8 cellular contexts compared by ENCODE assay signal in genomic region chr19:45643024-45643926, GRCh38. TPM values are rescaled to one million over a fixed set of nuclear protein-coding genes. Genes with fewer than 3 reads are reported as not detected.
DNase-seq lines count a peak whose midpoint lies in the region; ATAC-seq, FAIRE-seq and TF ChIP-seq lines count a peak whose summit lies in the region.

No MANE protein-coding gene starts in this region.

- no peak overlapping the region for H3K9ac ChIP-seq in liver (ENCODE audit: low read depth in 1 of 2, low read length in 2 of 2)

- H3K9me3 ChIP-seq in liver (ENCODE audit: control insufficient read depth in 4 of 4, low read length in 3 of 4), result no peaks in the 10 kb centered on the region

- peak; percentile 26 for ATAC-seq in HG03469 (IDR thresholded peaks at IDR 0.05; ENCODE audit: unreplicated experiment)
- ATAC-seq in HG03342 (IDR thresholded peaks at IDR 0.05; ENCODE audit: unreplicated experiment), result no peak

- peak; percentile 94 to 97 for TF ChIP-seq RAD21 in liver (IDR thresholded peaks at IDR 0.05)

- no peaks in the 10 kb centered on the region for H3K27me3 ChIP-seq in liver (ENCODE audit: control insufficient read depth in 4 of 4, insufficient read depth in 4 of 4, low read length in 3 of 4)

- peaks cover 8 to 44% (median 30%) of the 10 kb centered on the region in 4 donors for H3K4me1 ChIP-seq in liver (ENCODE audit: control insufficient read depth in 4 of 4, insufficient read depth in 4 of 4, low read length in 3 of 4)

- no peak overlapping the region for H3K4me3 ChIP-seq in liver (ENCODE audit: low read depth in 1 of 3, low read length in 3 of 3)

- WGBS in liver, result 11% methylated on average over 39 of the region's 39 CpGs

- FAIRE-seq in G401.6 (lab: Jason Lieb, UNC), result peak; percentile 71

- DNase-seq in NCI-H748 (lab: John Stamatoyannopoulos, UW; ENCODE audit: unreplicated experiment) (peak; percentile 86), dermis blood vessel endothelial cell (peak; percentile 88)
- peak; percentile 92 to 94 for DNase-seq in activated CD4-positive, alpha-beta T cell treated with anti-CD3 and anti-CD28 coated beads, Interleukin-2, amount 50 U/mL, for 4 hours
- DNase-seq in stimulated activated CD4-positive, alpha-beta T cell treated with anti-CD3 and anti-CD28 coated beads, TNF-alpha, amount 100 ng/mL, for 24 hours (ENCODE audit: low read depth in 3 of 3), result peak; percentile 86 to 97 (median 93)

- no peaks in the 10 kb centered on the region for H3K36me3 ChIP-seq in liver (ENCODE audit: control insufficient read depth in 4 of 4, insufficient read depth in 3 of 4, low read depth in 1 of 4, low read length in 3 of 4)

- H3K27ac ChIP-seq in liver (ENCODE audit: low read depth in 1 of 2, low read length in 2 of 2), result no peak overlapping the region

- TF ChIP-seq CTCF in liver (IDR thresholded peaks at IDR 0.05; ENCODE audit: low read depth, low read length, missing input control), result peak; percentile 97

TF ChIP-seq in liver, 16 proteins besides CTCF, POLR2A, EP300 and RAD21:
- no peak for TF ChIP-seq HNF4G (IDR thresholded peaks at IDR 0.05)
- no peak for TF ChIP-seq SP1 (IDR thresholded peaks at IDR 0.05)
- TF ChIP-seq NR2F2 (IDR thresholded peaks at IDR 0.05), result no peak

RNA-seq across cellular contexts. Expression of gene EML2, which starts 4.1 kb away (rescaled TPM):
- total RNA-seq in dermis blood vessel endothelial cell (18.9 and 26.1 TPM in 2 replicates), liver (1 to 10 TPM; 8.5 to 9.5 TPM)
- 10 to 100 TPM in 1 of 2 donors, 1 to 10 TPM in 1; 1.1 to 10.4 TPM for polyA plus RNA-seq in liver

RNA-seq across cellular contexts. Expression of gene GIPR, which starts 24.7 kb away (rescaled TPM):
- total RNA-seq in dermis blood vessel endothelial cell (0.05 TPM in 1 of 2 replicates, not detected in the other), liver (under 1 TPM; 0.05 to 0.50 TPM)
- polyA plus RNA-seq in liver, result under 1 TPM; 0.06 to 0.08 TPM

RNA-seq across cellular contexts. Expression of gene GPR4, which starts 41.3 kb away (rescaled TPM):
- 3.2 and 5.0 TPM in 2 replicates for total RNA-seq in dermis blood vessel endothelial cell
- under 1 TPM; 0.37 to 0.84 TPM for total RNA-seq in liver
- 1 to 10 TPM; 1.1 to 1.9 TPM for polyA plus RNA-seq in liver

RNA-seq across cellular contexts. Expression of gene SNRPD2, which starts 48.5 kb away (rescaled TPM):
- total RNA-seq in dermis blood vessel endothelial cell (218 and 295 TPM in 2 replicates), liver (10 to 100 TPM; 38.6 to 71.9 TPM)
- polyA plus RNA-seq in liver, result 100 to 1,000 TPM; 109 to 175 TPM

RNA-seq across cellular contexts. Expression of gene QPCTL, which starts 49.2 kb away (rescaled TPM):
- total RNA-seq in dermis blood vessel endothelial cell (8.3 and 11.8 TPM in 2 replicates), liver (1 to 10 TPM; 3.7 to 6.1 TPM)
- polyA plus RNA-seq in liver, result 1 to 10 TPM; 2.9 to 4.5 TPM
